8 cellular contexts compared by ENCODE assay signal in the genomic region with DNA sequence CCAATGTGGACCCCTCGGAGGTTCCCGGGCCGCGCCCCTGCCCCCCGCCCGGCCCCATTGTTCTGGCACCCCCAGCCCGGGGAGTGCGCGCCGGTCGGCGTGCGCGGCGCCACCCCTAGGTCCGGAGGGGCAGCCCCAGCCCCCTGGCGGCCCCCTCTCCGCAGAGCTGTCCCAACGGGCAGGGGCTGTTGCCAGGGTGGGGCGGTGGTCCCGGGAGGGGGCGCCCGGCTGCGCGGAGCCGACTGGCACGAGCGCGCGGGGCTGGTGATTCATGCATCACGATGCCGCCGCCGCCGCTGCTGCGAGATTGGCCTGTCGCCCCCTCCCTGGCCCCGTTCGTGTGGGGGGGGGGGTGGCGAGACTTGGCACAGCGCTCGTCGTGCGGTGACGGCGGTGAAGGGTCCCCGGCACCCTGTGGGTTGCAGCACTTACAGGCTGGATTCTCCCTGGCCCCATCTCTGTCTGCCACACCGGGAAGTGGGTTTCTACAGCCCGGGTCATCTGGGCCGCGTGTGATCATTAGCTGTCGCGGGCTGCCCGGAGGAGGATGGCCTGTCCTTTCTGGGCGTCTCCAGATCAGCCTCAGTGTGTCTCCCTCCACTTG. TPM values are rescaled to one million over a fixed set of nuclear protein-coding genes. Genes with fewer than 3 reads are reported as not detected.
DNase-seq lines count a peak whose midpoint lies in the region; ATAC-seq and TF ChIP-seq lines count a peak whose summit lies in the region.

No MANE protein-coding gene starts in this region.

- POLR2A ChIA-PET in Caco-2 (lab: Charles Lee) = interaction anchor here (0.8 kb wide), 1 partner anchor 63 kb away, joined by 3 read pairs; no protein-coding TSS in a partner anchor

- H3K27me3 ChIP-seq in Caco-2 (replicated peaks; ENCODE audit: control insufficient read depth, insufficient read depth, low read length) (no peaks in the 10 kb centered on the region), SJSA1 (replicated peaks) (no peaks in the 10 kb centered on the region)

- no peak overlapping the region for H3K27ac Mint-ChIP-seq in Caco-2 (ENCODE audit: unreplicated experiment)

- H3K9me3 ChIP-seq in Caco-2 = no peaks in the 10 kb centered on the region
- no peaks in the 10 kb centered on the region for H3K9me3 ChIP-seq in SJSA1 (replicated peaks)

- no peaks in the 10 kb centered on the region for H3K4me1 ChIP-seq in Caco-2
- peaks cover 18% of the 10 kb centered on the region for H3K4me1 ChIP-seq in SJSA1 (replicated peaks)

- peak overlapping the region; percentile 54 for H3K4me3 ChIP-seq in Caco-2 (ENCODE audit: low read depth, low read length)
- H3K4me3 ChIP-seq in SJSA1 = peak overlapping the region; percentile 82

- H3K27ac ChIP-seq in SJSA1 (peak overlapping the region; percentile 60), angular gyrus (ENCODE audit: low read depth, low read length) (peak overlapping the region; percentile 34)

- CTCF ChIA-PET in Caco-2 (lab: Charles Lee) = interaction anchor here (0.5 to 0.6 kb wide), 2 partner anchors 130 to 343 kb away, joined by 3 read pairs; no protein-coding TSS in a partner anchor

- no peaks in the 10 kb centered on the region for H3K9me3 Mint-ChIP-seq in Caco-2 (ENCODE audit: unreplicated experiment)

- DNase-seq in Caco-2 = peak in 1 of 2 experiments; percentile 44
- DNase-seq in SJSA1 (ENCODE audit: low read depth in 1 of 2, low spot score in 2 of 2) = peak in 1 of 2 experiments; percentile 44
- peak; percentile 68 for DNase-seq in iPS-NIHi11 (ENCODE audit: low spot score)
- DNase-seq in stimulated activated CD4-positive, alpha-beta T cell treated with anti-CD3 and anti-CD28 coated beads, Interleukin-2, amount 100 ng/mL, for 4 hours (ENCODE audit: low read depth) = peak; percentile 63
- DNase-seq in OCI-M2 (lab: John Stamatoyannopoulos, UW; ENCODE audit: unreplicated experiment) = no peak
- DNase-seq in KG1 (lab: John Stamatoyannopoulos, UW) = no peak

- TF ChIP-seq CTCF in Caco-2 (IDR thresholded peaks at IDR 0.05; ENCODE audit: insufficient read depth in 1 of 2, low read depth in 1 of 2, low read length in 1 of 2, severe bottlenecking in 1 of 2, unreplicated experiment in 1 of 2) = peak in 1 of 2 experiments; percentile 5

- BruUV-seq in Caco-2 (replicated peaks; lab: Mats Ljungman, UMichigan) = no TSS peak

- no peak for ATAC-seq in HG02610 (IDR thresholded peaks at IDR 0.05; ENCODE audit: unreplicated experiment)

- no peaks in the 10 kb centered on the region for H3K36me3 ChIP-seq in Caco-2 (ENCODE audit: control insufficient read depth, insufficient read depth, low read length)
- peaks cover 34% of the 10 kb centered on the region for H3K36me3 ChIP-seq in SJSA1

- H3K27me3 Mint-ChIP-seq in Caco-2 (ENCODE audit: insufficient read depth, unreplicated experiment) = peaks cover 3% of the 10 kb centered on the region

- intact Hi-C loops in Caco-2 (cut with micrococcal nuclease; ENCODE audit: unreplicated experiment) = loop anchor here (1.0 kb wide), 1 partner anchor 63 kb away; no protein-coding TSS in a partner anchor

- H3K4me3 Mint-ChIP-seq in Caco-2 (ENCODE audit: unreplicated experiment) = peak overlapping the region; percentile 75

- H3K36me3 Mint-ChIP-seq in Caco-2 (ENCODE audit: insufficient read depth, unreplicated experiment) = no peaks in the 10 kb centered on the region

- no peaks in the 10 kb centered on the region for H3K4me1 Mint-ChIP-seq in Caco-2 (ENCODE audit: low read depth, unreplicated experiment)

RNA-seq across cellular contexts. Expression of a gene that starts 0.8 kb away (rescaled TPM):
- total RNA-seq in Caco-2 (2022) = 18.2 and 19.1 TPM in 2 replicates
- total RNA-seq in SJSA1 (2014; rRNA removed; shearing (Covaris generic)) = 31.5 and 44.6 TPM in 2 replicates

Comparison
In these comparisons a context has a peak if more than half of its experiments do, and no peak if none do; other contexts are left out.
1. DNase-seq: peak in iPS-NIHi11 (single experiment) and stimulated activated CD4-positive, alpha-beta T cell treated with anti-CD3 and anti-CD28 coated beads, Interleukin-2, amount 100 ng/mL, for 4 hours (single experiment); none in OCI-M2 (single experiment) and KG1 (single experiment).